ENCODE assay signal across 24 cellular contexts in the genomic region with DNA sequence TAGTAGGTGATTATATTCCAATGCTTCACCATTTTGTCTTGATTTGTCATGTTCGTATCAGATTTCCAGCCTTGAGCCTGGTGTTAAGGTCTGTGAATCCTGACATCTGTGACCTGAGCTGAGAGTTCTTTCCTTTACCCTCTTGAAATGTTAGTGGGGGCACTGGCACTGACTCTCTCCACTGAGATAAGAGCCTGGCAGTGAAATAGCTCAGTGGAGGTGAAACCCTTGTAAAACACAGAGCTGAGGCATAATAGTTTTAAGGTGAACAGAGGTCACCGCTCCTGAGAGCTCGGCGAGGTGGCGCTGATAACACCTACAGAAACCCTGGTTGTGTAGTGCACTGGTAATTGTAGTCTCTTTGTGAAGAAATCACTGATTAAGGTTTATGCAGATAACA.
"Had no signal": no experiment of that assay in that cellular context is flagged by ENCODE, and none has a peak within 500 bp of the region (broad histone marks: within the 10 kb centered on the region; RNA-seq: fewer than 3 reads in every experiment).

No MANE protein-coding gene starts in this region.

- H3K9ac ChIP-seq: parathyroid adenoma had no signal

- H3K27ac ChIP-seq: colonic mucosa, foreskin keratinocyte, neutrophil, parathyroid adenoma, spleen had no signal

- H3K36me3 ChIP-seq: colonic mucosa, neutrophil, spleen had no signal

- H2AFZ ChIP-seq: parathyroid adenoma had no signal

- H3K27me3 Mint-ChIP-seq: activated CD8-positive, alpha-beta memory T cell treated with anti-CD3 and anti-CD28 coated beads, Interleukin-2, amount 10 ng/mL, durations not matched to agents 7 days and 5 days; activated naive CD8-positive, alpha-beta T cell treated with anti-CD3 and anti-CD28 coated beads, Interleukin-2, amount 10 ng/mL, durations not matched to agents 7 days and 5 days; stimulated activated naive B cell treated with anti-CD40 and anti-IgM and Interleukin-4, amounts not matched to agents 10 μg/mL and 1 μg/mL and 100 μg/mL, for 72 hours had no signal

- H3K4me1 Mint-ChIP-seq: activated CD4-positive, alpha-beta memory T cell treated with anti-CD3 and anti-CD28 coated beads, Interleukin-2, amount 10 ng/mL, durations not matched to agents 7 days and 5 days; activated CD8-positive, alpha-beta memory T cell treated with anti-CD3 and anti-CD28 coated beads, Interleukin-2, amount 10 ng/mL, durations not matched to agents 7 days and 5 days; activated naive CD8-positive, alpha-beta T cell treated with anti-CD3 and anti-CD28 coated beads, Interleukin-2, amount 10 ng/mL, durations not matched to agents 7 days and 5 days; activated T-helper 17 cell treated with anti-CD3 and anti-CD28 coated beads, Interleukin-2, amount 50 U/mL, for 72 hours; central memory CD8-positive, alpha-beta T cell; naive thymus-derived CD8-positive, alpha-beta T cell had no signal

- H3K4me1 ChIP-seq: colonic mucosa, foreskin keratinocyte, parathyroid adenoma, spleen had no signal

- H3K4me3 ChIP-seq: colonic mucosa, spleen had no signal

- H3K9me3 Mint-ChIP-seq: activated CD4-positive, alpha-beta memory T cell treated with anti-CD3 and anti-CD28 coated beads, Interleukin-2, amount 10 ng/mL, durations not matched to agents 7 days and 5 days; activated naive CD8-positive, alpha-beta T cell treated with anti-CD3 and anti-CD28 coated beads, Interleukin-2, amount 10 ng/mL, durations not matched to agents 7 days and 5 days had no signal

- H3K27me3 ChIP-seq: colonic mucosa, foreskin keratinocyte, neutrophil, spleen had no signal

- H3K9me3 ChIP-seq: colonic mucosa, neutrophil, spleen had no signal

- DNase-seq: activated CD4-positive, alpha-beta memory T cell treated with anti-CD3 and anti-CD28 coated beads, Interleukin-2, amount 10 ng/mL, durations not matched to agents 7 days and 5 days; activated CD4-positive, alpha-beta T cell treated with anti-CD3 and anti-CD28 coated beads for 48 hours; activated CD4-positive, CD25-positive, alpha-beta regulatory T cell; activated CD8-positive, alpha-beta memory T cell treated with anti-CD3 and anti-CD28 coated beads, Interleukin-2, amount 10 ng/mL, durations not matched to agents 7 days and 5 days; activated naive CD4-positive, alpha-beta T cell; activated naive CD8-positive, alpha-beta T cell treated with anti-CD3 and anti-CD28 coated beads, Interleukin-2, amount 10 ng/mL, durations not matched to agents 7 days and 5 days; activated T-cell treated with anti-CD3 and anti-CD28 coated beads, Interleukin-2, amount 50 U/mL, for 1 hour; amygdala; colonic mucosa; foreskin keratinocyte; glutamatergic neuron; hypothalamus; kidney; mesenchymal stem cell; naive thymus-derived CD8-positive, alpha-beta T cell; spleen; stimulated activated naive B cell treated with anti-CD40 and anti-IgM and Interleukin-4, amounts not matched to agents 10 μg/mL and 1 μg/mL and 100 μg/mL, for 72 hours; T-helper 1 cell; T-helper 9 cell had no signal

- H3K27ac Mint-ChIP-seq: activated CD4-positive, alpha-beta memory T cell treated with anti-CD3 and anti-CD28 coated beads, Interleukin-2, amount 10 ng/mL, durations not matched to agents 7 days and 5 days; activated CD8-positive, alpha-beta memory T cell treated with anti-CD3 and anti-CD28 coated beads, Interleukin-2, amount 10 ng/mL, durations not matched to agents 7 days and 5 days; activated naive CD8-positive, alpha-beta T cell treated with anti-CD3 and anti-CD28 coated beads, Interleukin-2, amount 10 ng/mL, durations not matched to agents 7 days and 5 days; activated T-helper 17 cell treated with anti-CD3 and anti-CD28 coated beads, Interleukin-2, amount 50 U/mL, for 72 hours; naive thymus-derived CD8-positive, alpha-beta T cell; stimulated activated naive B cell treated with anti-CD40 and anti-IgM and Interleukin-4, amounts not matched to agents 10 μg/mL and 1 μg/mL and 100 μg/mL, for 72 hours had no signal

- H3K4me3 Mint-ChIP-seq: activated CD4-positive, alpha-beta memory T cell treated with anti-CD3 and anti-CD28 coated beads, Interleukin-2, amount 10 ng/mL, durations not matched to agents 7 days and 5 days; activated CD8-positive, alpha-beta memory T cell treated with anti-CD3 and anti-CD28 coated beads, Interleukin-2, amount 10 ng/mL, durations not matched to agents 7 days and 5 days; activated naive CD8-positive, alpha-beta T cell treated with anti-CD3 and anti-CD28 coated beads, Interleukin-2, amount 10 ng/mL, durations not matched to agents 7 days and 5 days; activated T-helper 17 cell treated with anti-CD3 and anti-CD28 coated beads, Interleukin-2, amount 50 U/mL, for 72 hours; brain; central memory CD8-positive, alpha-beta T cell; naive thymus-derived CD8-positive, alpha-beta T cell; stimulated activated naive B cell treated with anti-CD40 and anti-IgM and Interleukin-4, amounts not matched to agents 10 μg/mL and 1 μg/mL and 100 μg/mL, for 72 hours had no signal

- H3K36me3 Mint-ChIP-seq: activated CD8-positive, alpha-beta memory T cell treated with anti-CD3 and anti-CD28 coated beads, Interleukin-2, amount 10 ng/mL, durations not matched to agents 7 days and 5 days; activated naive CD8-positive, alpha-beta T cell treated with anti-CD3 and anti-CD28 coated beads, Interleukin-2, amount 10 ng/mL, durations not matched to agents 7 days and 5 days; brain; naive thymus-derived CD8-positive, alpha-beta T cell; stimulated activated naive B cell treated with anti-CD40 and anti-IgM and Interleukin-4, amounts not matched to agents 10 μg/mL and 1 μg/mL and 100 μg/mL, for 72 hours had no signal

- H3K79me2 ChIP-seq: parathyroid adenoma had no signal
